12 cellular contexts compared by ENCODE assay signal in the genomic region with DNA sequence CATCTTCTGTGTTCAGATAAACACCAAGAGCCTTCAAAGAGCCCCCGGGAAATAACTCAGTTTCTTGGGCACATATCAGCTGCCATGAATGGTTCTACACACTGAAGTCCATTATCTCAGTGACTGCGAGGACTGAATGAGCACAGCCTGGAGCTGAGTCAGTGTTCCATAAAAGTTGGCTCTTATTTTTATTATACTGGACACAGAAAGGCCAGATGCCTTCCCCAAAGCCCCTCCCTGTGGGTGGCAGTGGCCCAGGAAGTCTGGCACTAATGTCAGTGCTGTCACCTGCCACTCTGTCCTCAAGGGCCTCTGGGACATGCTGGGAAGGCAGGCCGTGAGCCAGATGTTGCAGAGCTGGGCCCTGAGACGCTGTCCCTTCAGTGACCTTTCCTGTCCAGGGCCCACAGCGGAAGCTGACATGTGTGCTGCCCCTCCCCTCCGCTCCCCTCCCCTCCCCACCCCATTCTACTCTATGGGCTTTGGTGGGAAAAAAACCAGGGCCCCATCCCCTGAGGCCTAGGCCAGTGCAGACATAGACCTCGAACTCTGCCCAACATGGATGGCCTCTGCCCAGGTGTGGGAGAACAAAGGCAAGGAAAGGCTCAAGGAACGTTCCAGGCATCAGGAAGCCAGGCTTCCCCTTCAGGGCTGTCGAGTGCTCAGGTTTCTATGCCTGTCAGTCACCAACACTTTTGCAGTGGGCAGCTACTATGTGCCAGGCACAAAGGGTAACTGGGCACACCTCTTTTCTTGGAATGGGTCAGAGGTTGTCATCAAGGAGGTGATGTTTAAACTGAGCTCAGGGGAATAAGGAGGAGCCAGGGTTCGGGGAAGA. TPM values are rescaled to one million over a fixed set of nuclear protein-coding genes. Genes with fewer than 3 reads are reported as not detected.
DNase-seq lines count a peak whose midpoint lies in the region; ATAC-seq, FAIRE-seq and TF ChIP-seq lines count a peak whose summit lies in the region.
"Had no signal": no experiment of that assay in that cellular context is flagged by ENCODE, and none has a peak within 500 bp of the region (broad histone marks: within the 10 kb centered on the region; RNA-seq: fewer than 3 reads in every experiment).

No MANE protein-coding gene starts in this region.

- TF ChIP-seq POLR2A in heart left ventricle (IDR thresholded peaks at IDR 0.05) (no peak), GM12892 (IDR thresholded peaks at IDR 0.05; ENCODE audit: low read depth, low read length) (no peak)

- H3K9ac ChIP-seq in parathyroid adenoma: no peak overlapping the region

- H3K4me1 Mint-ChIP-seq in activated T-cell treated with anti-CD3 and anti-CD28 coated beads, Interleukin-2, amount 50 U/mL, for 4 hours (ENCODE audit: low read depth): no peaks in the 10 kb centered on the region
- H3K4me1 Mint-ChIP-seq in Calu3 (ENCODE audit: low read depth, unreplicated experiment): no peaks in the 10 kb centered on the region

- H3K4me3 ChIP-seq in heart left ventricle (no peak overlapping the region), parathyroid adenoma (ENCODE audit: low read depth, low read length) (no peak overlapping the region)
- H3K4me3 ChIP-seq: dorsolateral prefrontal cortex had no signal

- no peaks in the 10 kb centered on the region for H3K9me3 Mint-ChIP-seq in activated T-cell treated with anti-CD3 and anti-CD28 coated beads, Interleukin-2, amount 50 U/mL, for 4 hours
- H3K9me3 Mint-ChIP-seq in Calu3 (ENCODE audit: low read depth, unreplicated experiment): no peaks in the 10 kb centered on the region

- no TSS peak for BruUV-seq in Calu3 (replicated peaks; lab: Mats Ljungman, UMichigan)

- 9 to 23% (median 21%) methylated on average over 7 to 10 of the region's 10 CpGs for WGBS in heart left ventricle, 4 donors

- H2AFZ ChIP-seq in parathyroid adenoma: no peak overlapping the region

- TF ChIP-seq CTCF in heart left ventricle (IDR thresholded peaks at IDR 0.05) (no peak), parathyroid adenoma (IDR thresholded peaks at IDR 0.05) (no peak), Calu3 (IDR thresholded peaks at IDR 0.05; ENCODE audit: unreplicated experiment) (no peak)

- H3K27ac ChIP-seq in heart left ventricle (peak overlapping the region; percentile 49 to 94 (median 86)), parathyroid adenoma (peak overlapping the region; percentile 54)

- no peak overlapping the region for H3K4me2 ChIP-seq in parathyroid adenoma (ENCODE audit: low read length)

- H3K27me3 ChIP-seq in heart left ventricle (no peaks in the 10 kb centered on the region), parathyroid adenoma (ENCODE audit: control insufficient read depth, insufficient read depth, low read length) (no peaks in the 10 kb centered on the region)

- DNase-seq in DMS79 (lab: John Stamatoyannopoulos, UW) (peak; percentile 41), SHP77 (lab: John Stamatoyannopoulos, UW) (peak; percentile 51 to 72), heart left ventricle (peak; percentile 90 to 97 (median 90)), GF-D8 (lab: John Stamatoyannopoulos, UW) (no peak), Calu3 (no peak), GM12892 (ENCODE audit: insufficient read length) (no peak)
- DNase-seq in activated T-cell treated with anti-CD3 and anti-CD28 coated beads, Interleukin-2, amount 50 U/mL, for 4 hours: no peak
- DNase-seq: kidney glomerular epithelial cell had no signal

- H3K36me3 Mint-ChIP-seq in activated T-cell treated with anti-CD3 and anti-CD28 coated beads, Interleukin-2, amount 50 U/mL, for 4 hours (ENCODE audit: insufficient read depth): no peaks in the 10 kb centered on the region
- H3K36me3 Mint-ChIP-seq in Calu3 (ENCODE audit: insufficient read depth, unreplicated experiment): no peaks in the 10 kb centered on the region

- H3K79me2 ChIP-seq in parathyroid adenoma: no peaks in the 10 kb centered on the region

- H3K4me1 ChIP-seq in heart left ventricle (peaks cover 21 to 75% (median 51%) of the 10 kb centered on the region in 12 donors), parathyroid adenoma (peaks cover 2% of the 10 kb centered on the region)

- peak; percentile 84 to 88 (median 86) for ATAC-seq in heart left ventricle
- ATAC-seq in activated T-cell treated with anti-CD3 and anti-CD28 coated beads, Interleukin-2, amount 50 U/mL, for 4 hours: no peak

- H3K36me3 ChIP-seq in heart left ventricle: no peaks in the 10 kb centered on the region
- H3K36me3 ChIP-seq in parathyroid adenoma (ENCODE audit: control insufficient read depth, insufficient read depth, low read length): no peaks in the 10 kb centered on the region

- H3K27me3 Mint-ChIP-seq in activated T-cell treated with anti-CD3 and anti-CD28 coated beads, Interleukin-2, amount 50 U/mL, for 4 hours (ENCODE audit: low read depth): peaks cover 30% of the 10 kb centered on the region
- peaks cover 49% of the 10 kb centered on the region for H3K27me3 Mint-ChIP-seq in Calu3 (ENCODE audit: unreplicated experiment)

- FAIRE-seq in GM12892 (lab: Jason Lieb, UNC): no peak

- H3K9me3 ChIP-seq in heart left ventricle (no peaks in the 10 kb centered on the region), parathyroid adenoma (ENCODE audit: control insufficient read depth, low read length) (no peaks in the 10 kb centered on the region)

- intact Hi-C loops in heart left ventricle (cut with DNase I): no loop called here
- intact Hi-C loops in Calu3 (cut with micrococcal nuclease; ENCODE audit: unreplicated experiment): no loop called here

- CTCF ChIA-PET in Calu3 (lab: Charles Lee): no interaction called here

- no peak overlapping the region for H3K27ac Mint-ChIP-seq in Calu3 (ENCODE audit: unreplicated experiment)

- no peak overlapping the region for H3K4me3 Mint-ChIP-seq in activated T-cell treated with anti-CD3 and anti-CD28 coated beads, Interleukin-2, amount 50 U/mL, for 4 hours
- no peak overlapping the region for H3K4me3 Mint-ChIP-seq in Calu3 (ENCODE audit: low read depth, unreplicated experiment)

RNA-seq across cellular contexts. Expression of gene NPPB, which starts 22.4 kb away (rescaled TPM):
- 1,000 to 10,000 TPM in 1 of 9 donors, 100 to 1,000 TPM in 4, 10 to 100 TPM in 4; 14.4 to 1,297 (median 252) TPM for total RNA-seq in heart left ventricle
- polyA plus RNA-seq in heart left ventricle: 1,000 to 10,000 TPM in 1 of 2 donors, 100 to 1,000 TPM in 1; 197 to 7,924 TPM
- not detected for total RNA-seq in activated T-cell treated with anti-CD3 and anti-CD28 coated beads, Interleukin-2, amount 50 U/mL, for 4 hours
- not detected in 2 replicates for total RNA-seq in Calu3 (2022)
- not detected for polyA plus RNA-seq in GM12892 (2012; ENCODE audit: missing spikeins)

RNA-seq across cellular contexts. Expression of gene NPPA, which starts 33.5 kb away (rescaled TPM):
- 1,000 to 10,000 TPM in 1 of 9 donors, 100 to 1,000 TPM in 8; 126 to 3,156 (median 279) TPM for total RNA-seq in heart left ventricle
- 1,000 to 10,000 TPM in 1 of 2 donors, 10 to 100 TPM in 1; 59.9 to 1,418 TPM for polyA plus RNA-seq in heart left ventricle
- not detected for total RNA-seq in activated T-cell treated with anti-CD3 and anti-CD28 coated beads, Interleukin-2, amount 50 U/mL, for 4 hours
- total RNA-seq in Calu3 (2022): not detected in 2 replicates
- polyA plus RNA-seq in GM12892 (2012; ENCODE audit: missing spikeins): 0.83 TPM
- total RNA-seq: Daoy, fibroblast of villous mesenchyme had no signal

RNA-seq across cellular contexts. Expression of gene KIAA2013, which starts 45.1 kb away (rescaled TPM):
- 100 to 1,000 TPM in 1 of 9 donors, 10 to 100 TPM in 8; 37.1 to 106 (median 41.3) TPM for total RNA-seq in heart left ventricle
- 10 to 100 TPM; 29.3 to 57.4 TPM for polyA plus RNA-seq in heart left ventricle
- total RNA-seq in activated T-cell treated with anti-CD3 and anti-CD28 coated beads, Interleukin-2, amount 50 U/mL, for 4 hours: 10 to 100 TPM; 31.4 to 39.3 (median 35.0) TPM
- total RNA-seq in Calu3 (2022): 33.7 and 37.8 TPM in 2 replicates
- polyA plus RNA-seq in GM12892 (2012; ENCODE audit: missing spikeins): 16.6 TPM

RNA-seq across cellular contexts. Expression of gene PLOD1, which starts 53.4 kb away (rescaled TPM):
- total RNA-seq in heart left ventricle (100 to 1,000 TPM in 1 of 9 donors, 10 to 100 TPM in 8; 37.5 to 104 (median 50.1) TPM), Calu3 (2022) (77.2 and 80.2 TPM in 2 replicates)
- 100 to 1,000 TPM in 1 of 2 donors, 10 to 100 TPM in 1; 38.3 to 108 TPM for polyA plus RNA-seq in heart left ventricle
- total RNA-seq in activated T-cell treated with anti-CD3 and anti-CD28 coated beads, Interleukin-2, amount 50 U/mL, for 4 hours: 10 to 100 TPM; 11.8 to 20.4 (median 16.1) TPM
- 30.5 TPM for polyA plus RNA-seq in GM12892 (2012; ENCODE audit: missing spikeins)

Comparison
In these comparisons a context has a peak if more than half of its experiments do, and no peak if none do; other contexts are left out.
1. DNase-seq: peak in DMS79 (single experiment), SHP77 (2 of 2) and heart left ventricle (5 of 5); none in GF-D8 (single experiment), activated T-cell treated with anti-CD3 and anti-CD28 coated beads, Interleukin-2, amount 50 U/mL, for 4 hours (single experiment), Calu3 (single experiment) and GM12892 (single experiment).
2. ATAC-seq: peak in heart left ventricle (4 of 4); none in activated T-cell treated with anti-CD3 and anti-CD28 coated beads, Interleukin-2, amount 50 U/mL, for 4 hours (0 of 2).
3. RNA of gene NPPB, which starts 22.4 kb away (total RNA-seq): 14.4 to 1,297 TPM in heart left ventricle; not detected in activated T-cell treated with anti-CD3 and anti-CD28 coated beads, Interleukin-2, amount 50 U/mL, for 4 hours and not detected in Calu3; every median in the first group is over 10 times any median in the second.
4. RNA of gene NPPA, which starts 33.5 kb away (total RNA-seq): 126 to 3,156 TPM in heart left ventricle; not detected in activated T-cell treated with anti-CD3 and anti-CD28 coated beads, Interleukin-2, amount 50 U/mL, for 4 hours and not detected in Calu3; every median in the first group is over 100 times any median in the second.